ENCODE assay signal across 18 cellular contexts in the genomic region with DNA sequence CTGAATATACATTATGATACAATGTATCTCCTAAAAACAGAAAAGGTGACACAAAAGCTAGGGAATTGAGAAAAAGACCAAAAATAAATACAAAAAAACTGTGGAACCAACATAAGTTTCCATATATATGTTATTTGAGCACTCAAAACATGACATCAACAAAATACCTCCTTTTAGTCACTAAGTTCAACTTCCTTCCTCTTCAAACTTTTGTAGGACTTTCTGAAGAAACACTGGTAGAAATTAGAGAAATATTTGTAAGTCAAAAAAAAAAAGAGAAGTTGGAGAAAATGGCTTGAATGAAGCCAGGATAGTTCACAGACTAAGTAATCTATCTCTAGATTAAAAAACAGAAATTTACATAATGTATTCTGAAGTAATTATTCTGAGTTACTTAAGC.
"Had no signal": no experiment of that assay in that cellular context is flagged by ENCODE, and none has a peak within 500 bp of the region (broad histone marks: within the 10 kb centered on the region; RNA-seq: fewer than 3 reads in every experiment).

No MANE protein-coding gene starts in this region.

- DNase-seq: activated CD4-positive, alpha-beta T cell treated with anti-CD3 and anti-CD28 coated beads, Interleukin-2, amount 50 U/mL, for 1 hour; activated CD8-positive, alpha-beta memory T cell treated with anti-CD3 and anti-CD28 coated beads, Interleukin-2, amount 50 U/mL, for 4 hours; activated effector memory CD4-positive, alpha-beta T cell treated with Interleukin-2 at 50 U/mL for 16 hours; activated naive CD4-positive, alpha-beta T cell treated with anti-CD3 and anti-CD28 coated beads, Interleukin-2, amount 50 U/mL, for 16 hours; activated T-cell treated with anti-CD3 and anti-CD28 coated beads, Interleukin-2, amount 50 U/mL, for 48 hours; aorta; natural killer cell; sigmoid colon; stimulated activated CD4-positive, alpha-beta T cell treated with anti-CD3 and anti-CD28 coated beads, Interleukin-4, amount 100 ng/mL, for 4 hours; upper lobe of left lung had no signal

- FAIRE-seq: keratinocyte had no signal

- H3K9me3 ChIP-seq: sigmoid colon, thoracic aorta, upper lobe of left lung had no signal

- H3K27me3 ChIP-seq: foreskin keratinocyte, hepatocyte, sigmoid colon, upper lobe of left lung had no signal

- H3K36me3 Mint-ChIP-seq: natural killer cell; stimulated activated memory B cell treated with anti-CD40 and anti-IgM and Interleukin-4, amounts not matched to agents 10 μg/mL and 1 μg/mL and 100 μg/mL, for 72 hours had no signal

- H3K4me3 Mint-ChIP-seq: central memory CD8-positive, alpha-beta T cell; natural killer cell; stimulated activated memory B cell treated with anti-CD40 and anti-IgM and Interleukin-4, amounts not matched to agents 10 μg/mL and 1 μg/mL and 100 μg/mL, for 72 hours had no signal

- H3K36me3 ChIP-seq: sigmoid colon, thoracic aorta, upper lobe of left lung had no signal

- H3K9me3 Mint-ChIP-seq: central memory CD8-positive, alpha-beta T cell; stimulated activated memory B cell treated with anti-CD40 and anti-IgM and Interleukin-4, amounts not matched to agents 10 μg/mL and 1 μg/mL and 100 μg/mL, for 72 hours had no signal

- H3K4me1 Mint-ChIP-seq: central memory CD8-positive, alpha-beta T cell; natural killer cell; stimulated activated memory B cell treated with anti-CD40 and anti-IgM and Interleukin-4, amounts not matched to agents 10 μg/mL and 1 μg/mL and 100 μg/mL, for 72 hours had no signal

- H3K27ac ChIP-seq: coronary artery, foreskin keratinocyte, hepatocyte, sigmoid colon, thoracic aorta, upper lobe of left lung had no signal

- H3K27ac Mint-ChIP-seq: natural killer cell; stimulated activated memory B cell treated with anti-CD40 and anti-IgM and Interleukin-4, amounts not matched to agents 10 μg/mL and 1 μg/mL and 100 μg/mL, for 72 hours had no signal

- H3K4me1 ChIP-seq: foreskin keratinocyte, sigmoid colon, upper lobe of left lung had no signal

- H3K4me3 ChIP-seq: coronary artery, hepatocyte, lung, sigmoid colon, thoracic aorta, upper lobe of left lung had no signal

- H3K27me3 Mint-ChIP-seq: central memory CD8-positive, alpha-beta T cell; stimulated activated memory B cell treated with anti-CD40 and anti-IgM and Interleukin-4, amounts not matched to agents 10 μg/mL and 1 μg/mL and 100 μg/mL, for 72 hours had no signal
